Comparison of ENCODE assay signal across 8 cellular contexts in the genomic region with DNA sequence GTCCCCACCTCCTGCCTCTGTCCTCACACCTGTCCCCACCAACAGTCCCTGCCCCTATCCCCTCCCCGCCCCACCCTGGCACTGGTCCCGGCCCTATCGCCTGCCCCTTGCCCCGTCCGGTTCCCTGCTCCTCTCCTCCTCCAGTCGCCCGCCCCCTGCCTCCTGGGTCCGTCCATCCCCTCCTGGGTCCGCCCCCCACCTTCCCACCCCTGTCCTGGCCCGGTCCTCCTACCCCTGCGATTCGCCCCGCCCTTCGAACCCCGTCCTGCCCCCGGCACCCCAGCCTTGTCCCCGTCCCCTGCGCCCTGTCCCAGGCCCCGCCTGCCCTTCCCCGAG. TPM values are rescaled to one million over a fixed set of nuclear protein-coding genes. Genes with fewer than 3 reads are reported as not detected.
A peak's percentile ranks its signal among the peaks of the same experiment; 100 is the strongest.
DNase-seq lines count a peak whose midpoint lies in the region; ATAC-seq and TF ChIP-seq lines count a peak whose summit lies in the region.

No MANE protein-coding gene starts in this region.

- intact Hi-C loops in Right ventricle myocardium superior (cut with DNase I) = no loop called here
- intact Hi-C loops in sigmoid colon (cut with DNase I) = loop anchor here (1.0 to 5.0 kb wide), 4 partner anchors 15 to 79 kb away; partner anchors contain the start of genes FBXW5, TMEM141 and TRAF2

- 2% methylated on average over 20 of the region's 20 CpGs for WGBS in sigmoid colon, 2 donors

- H3K27me3 Mint-ChIP-seq in T-helper 2 cell treated with Interferon-gamma antibody and Interleukin-4, amounts not matched to agents 5 μg/mL and 100 μg/mL, for 36 hours (ENCODE audit: low read depth) = no peaks in the 10 kb centered on the region

- DNase-seq in T-helper 2 cell treated with Interferon-gamma antibody and Interleukin-4, amounts not matched to agents 5 μg/mL and 100 μg/mL, for 36 hours (ENCODE audit: low spot score) = no peak
- DNase-seq in Right ventricle myocardium superior = no peak
- peak; percentile 74 for DNase-seq in sigmoid colon
- no peak for DNase-seq in NCI-H146 (lab: John Stamatoyannopoulos, UW)

- peak overlapping the region; percentile 89 for H3K4me3 Mint-ChIP-seq in T-helper 2 cell treated with Interferon-gamma antibody and Interleukin-4, amounts not matched to agents 5 μg/mL and 100 μg/mL, for 36 hours

- no peak for TF ChIP-seq EP300 in sigmoid colon (IDR thresholded peaks at IDR 0.05)

- H3K27ac ChIP-seq in sigmoid colon = peak overlapping the region; percentile 90 to 97 (median 94)

- peaks cover 19% of the 10 kb centered on the region for H3K36me3 Mint-ChIP-seq in T-helper 2 cell treated with Interferon-gamma antibody and Interleukin-4, amounts not matched to agents 5 μg/mL and 100 μg/mL, for 36 hours (ENCODE audit: low read depth)

- ATAC-seq in Right ventricle myocardium superior (ENCODE audit: poor library complexity) (peak; percentile 36), GM21367 (IDR thresholded peaks at IDR 0.05; ENCODE audit: unreplicated experiment) (no peak), HG02623 (IDR thresholded peaks at IDR 0.05; ENCODE audit: unreplicated experiment) (no peak), HG03025 (IDR thresholded peaks at IDR 0.05; ENCODE audit: low FRiP score, unreplicated experiment) (no peak)

- peak overlapping the region; percentile 89 for H3K27ac Mint-ChIP-seq in T-helper 2 cell treated with Interferon-gamma antibody and Interleukin-4, amounts not matched to agents 5 μg/mL and 100 μg/mL, for 36 hours

- TF ChIP-seq CTCF in GM12875 (IDR thresholded peaks at IDR 0.05; ENCODE audit: borderline replicate concordance, insufficient read depth, low read depth, low read length) (no peak), sigmoid colon (IDR thresholded peaks at IDR 0.05) (no peak)

- H3K36me3 ChIP-seq in sigmoid colon = peaks cover 21 to 33% (median 29%) of the 10 kb centered on the region in 4 donors

- H3K4me1 ChIP-seq in sigmoid colon = peaks cover 0 to 29% (median 21%) of the 10 kb centered on the region in 4 donors

- H3K27me3 ChIP-seq in sigmoid colon = no peaks in the 10 kb centered on the region

- peaks cover 13% of the 10 kb centered on the region for H3K4me1 Mint-ChIP-seq in T-helper 2 cell treated with Interferon-gamma antibody and Interleukin-4, amounts not matched to agents 5 μg/mL and 100 μg/mL, for 36 hours (ENCODE audit: low read depth)

- no peaks in the 10 kb centered on the region for H3K9me3 Mint-ChIP-seq in T-helper 2 cell treated with Interferon-gamma antibody and Interleukin-4, amounts not matched to agents 5 μg/mL and 100 μg/mL, for 36 hours

- H3K4me3 ChIP-seq in GM12875 (ENCODE audit: low read depth, low read length) (peak overlapping the region; percentile 82), sigmoid colon (peak overlapping the region; percentile 93 to 100 (median 100))

- H3K9me3 ChIP-seq in sigmoid colon = no peaks in the 10 kb centered on the region

- no peak for TF ChIP-seq POLR2A in sigmoid colon (IDR thresholded peaks at IDR 0.05)

RNA-seq across cellular contexts. Expression of gene EDF1, which starts 0.4 kb away (rescaled TPM):
- 325 TPM for total RNA-seq in Right ventricle myocardium superior
- total RNA-seq in sigmoid colon = 100 to 1,000 TPM; 261 to 303 (median 281) TPM
- 100 to 1,000 TPM; 541 to 755 (median 730) TPM for polyA plus RNA-seq in sigmoid colon

RNA-seq across cellular contexts. Expression of gene MAMDC4, which starts 13.6 kb away (rescaled TPM):
- total RNA-seq in Right ventricle myocardium superior = 13.2 TPM
- total RNA-seq in sigmoid colon = 1 to 10 TPM in 2 of 4 donors, under 1 TPM in 2; 0.71 to 2.8 (median 1.8) TPM
- polyA plus RNA-seq in sigmoid colon = 10 to 100 TPM in 1 of 3 donors, 1 to 10 TPM in 2; 1.6 to 25.3 (median 2.4) TPM

RNA-seq across cellular contexts. Expression of gene PHPT1, which starts 16.5 kb away (rescaled TPM):
- total RNA-seq in Right ventricle myocardium superior (345 TPM), sigmoid colon (10 to 100 TPM; 39.0 to 73.1 (median 56.4) TPM)
- polyA plus RNA-seq in sigmoid colon = 100 to 1,000 TPM; 109 to 144 (median 120) TPM

RNA-seq across cellular contexts. Expression of gene TRAF2, which starts 20.6 kb away (rescaled TPM):
- total RNA-seq in Right ventricle myocardium superior = 9.1 TPM
- total RNA-seq in sigmoid colon = 1 to 10 TPM; 1.8 to 5.5 (median 3.9) TPM
- 10 to 100 TPM; 13.2 to 21.9 (median 13.9) TPM for polyA plus RNA-seq in sigmoid colon

RNA-seq across cellular contexts. Expression of gene AJM1, which starts 23.5 kb away (rescaled TPM):
- 7.3 TPM for total RNA-seq in Right ventricle myocardium superior
- 1 to 10 TPM in 3 of 4 donors, under 1 TPM in 1; 0.82 to 8.6 (median 5.2) TPM for total RNA-seq in sigmoid colon
- 1 to 10 TPM in 2 of 3 donors, under 1 TPM in 1; 0.46 to 6.7 (median 1.8) TPM for polyA plus RNA-seq in sigmoid colon
